ENCODE assay signal across 20 cellular contexts in the genomic region with DNA sequence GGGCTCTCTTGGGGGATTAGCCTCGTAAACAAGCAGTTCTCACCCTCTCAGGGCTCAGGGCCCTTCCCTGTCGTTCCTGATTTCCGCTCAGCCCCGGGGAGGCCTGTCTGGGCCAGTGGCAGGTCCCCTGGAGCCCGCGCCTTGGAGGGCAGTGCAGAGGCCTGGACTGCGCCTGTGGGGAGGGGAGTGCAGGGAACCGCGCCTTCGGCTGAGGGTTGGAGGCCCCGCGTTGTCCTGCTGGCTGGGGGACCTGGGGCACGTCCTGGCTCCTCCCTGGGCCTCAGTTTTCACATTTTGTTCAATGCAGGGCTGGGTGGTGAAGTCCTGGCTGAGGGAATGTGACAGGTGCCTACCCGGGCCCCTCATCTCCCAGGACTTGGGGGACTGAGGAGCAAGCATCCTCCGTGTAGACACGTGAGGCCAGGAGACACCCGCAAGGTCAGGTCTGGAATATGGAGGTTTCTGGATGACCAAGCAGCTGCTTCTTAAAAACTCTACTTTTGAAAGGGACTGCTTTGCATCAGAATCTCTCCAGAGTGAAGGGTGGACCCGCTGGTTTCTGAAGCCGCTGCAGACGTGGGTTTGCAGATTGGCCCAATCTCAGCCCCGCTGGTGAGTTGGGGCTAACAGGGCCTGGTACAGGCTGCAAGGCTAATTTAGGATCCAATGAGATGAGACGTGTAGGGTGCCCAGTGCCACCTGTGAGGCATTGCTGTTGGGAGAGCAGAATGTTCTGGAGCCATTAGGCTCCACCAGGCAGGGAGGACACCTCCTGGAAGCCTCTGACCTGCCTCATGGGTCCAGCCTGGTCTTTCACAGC.
"Had no signal": no experiment of that assay in that cellular context is flagged by ENCODE, and none has a peak within 500 bp of the region (broad histone marks: within the 10 kb centered on the region; RNA-seq: fewer than 3 reads in every experiment).

No MANE protein-coding gene starts in this region.

- H3K4me1 Mint-ChIP-seq: activated CD4-positive, alpha-beta memory T cell treated with anti-CD3 and anti-CD28 coated beads, Interleukin-2, amount 10 ng/mL, durations not matched to agents 7 days and 5 days; activated CD8-positive, alpha-beta memory T cell treated with anti-CD3 and anti-CD28 coated beads, Interleukin-2, amount 10 ng/mL, durations not matched to agents 7 days and 5 days; activated naive CD8-positive, alpha-beta T cell treated with anti-CD3 and anti-CD28 coated beads, Interleukin-2, amount 10 ng/mL, durations not matched to agents 7 days and 5 days; stimulated activated memory B cell treated with anti-CD40 and anti-IgM and Interleukin-4, amounts not matched to agents 10 μg/mL and 1 μg/mL and 100 μg/mL, for 72 hours had no signal

- H3K9me3 ChIP-seq: right lobe of liver, thoracic aorta had no signal

- H3K4me1 ChIP-seq: right lobe of liver had no signal

- H3K9me3 Mint-ChIP-seq: activated CD4-positive, alpha-beta memory T cell treated with anti-CD3 and anti-CD28 coated beads, Interleukin-2, amount 10 ng/mL, durations not matched to agents 7 days and 5 days; activated naive CD8-positive, alpha-beta T cell treated with anti-CD3 and anti-CD28 coated beads, Interleukin-2, amount 10 ng/mL, durations not matched to agents 7 days and 5 days had no signal

- H3K4me3 Mint-ChIP-seq: activated CD4-positive, alpha-beta memory T cell treated with anti-CD3 and anti-CD28 coated beads, Interleukin-2, amount 10 ng/mL, durations not matched to agents 7 days and 5 days; activated CD8-positive, alpha-beta memory T cell treated with anti-CD3 and anti-CD28 coated beads, Interleukin-2, amount 10 ng/mL, durations not matched to agents 7 days and 5 days; activated naive CD8-positive, alpha-beta T cell treated with anti-CD3 and anti-CD28 coated beads, Interleukin-2, amount 10 ng/mL, durations not matched to agents 7 days and 5 days; stimulated activated memory B cell treated with anti-CD40 and anti-IgM and Interleukin-4, amounts not matched to agents 10 μg/mL and 1 μg/mL and 100 μg/mL, for 72 hours had no signal

- FAIRE-seq: colon, islet of Langerhans had no signal

- H3K4me3 ChIP-seq: dorsolateral prefrontal cortex, hepatocyte, right lobe of liver, smooth muscle cell, thoracic aorta had no signal

- ATAC-seq: activated CD8-positive, alpha-beta memory T cell treated with anti-CD3 and anti-CD28 coated beads, Interleukin-2, amount 10 ng/mL, durations not matched to agents 7 days and 5 days; stimulated activated memory B cell treated with anti-CD40 and anti-IgM and Interleukin-4, amounts not matched to agents 10 μg/mL and 1 μg/mL and 100 μg/mL, for 72 hours had no signal

- H3K36me3 ChIP-seq: right lobe of liver, thoracic aorta had no signal

- H3K27ac ChIP-seq: dorsolateral prefrontal cortex, epithelial cell of prostate, hepatocyte, right lobe of liver, thoracic aorta had no signal

- H3K36me3 Mint-ChIP-seq: activated CD8-positive, alpha-beta memory T cell treated with anti-CD3 and anti-CD28 coated beads, Interleukin-2, amount 10 ng/mL, durations not matched to agents 7 days and 5 days; activated naive CD8-positive, alpha-beta T cell treated with anti-CD3 and anti-CD28 coated beads, Interleukin-2, amount 10 ng/mL, durations not matched to agents 7 days and 5 days; stimulated activated memory B cell treated with anti-CD40 and anti-IgM and Interleukin-4, amounts not matched to agents 10 μg/mL and 1 μg/mL and 100 μg/mL, for 72 hours had no signal

- H3K27me3 ChIP-seq: hepatocyte, right lobe of liver had no signal

- DNase-seq: activated CD4-positive, alpha-beta memory T cell treated with anti-CD3 and anti-CD28 coated beads, Interleukin-2, amount 10 ng/mL, durations not matched to agents 7 days and 5 days; activated CD4-positive, alpha-beta T cell treated with anti-CD3 and anti-CD28 coated beads for 48 hours; activated CD4-positive, CD25-positive, alpha-beta regulatory T cell; activated CD8-positive, alpha-beta memory T cell treated with anti-CD3 and anti-CD28 coated beads, Interleukin-2, amount 10 ng/mL, durations not matched to agents 7 days and 5 days; activated naive CD8-positive, alpha-beta T cell treated with anti-CD3 and anti-CD28 coated beads, Interleukin-2, amount 10 ng/mL, durations not matched to agents 7 days and 5 days; amygdala; caudate nucleus; foreskin fibroblast; stimulated activated CD4-positive, alpha-beta T cell treated with anti-CD3 and anti-CD28 coated beads, Interleukin-4, amount 100 ng/mL, for 24 hours; T-helper 1 cell; T-helper 9 cell had no signal

- H3K27ac Mint-ChIP-seq: activated CD4-positive, alpha-beta memory T cell treated with anti-CD3 and anti-CD28 coated beads, Interleukin-2, amount 10 ng/mL, durations not matched to agents 7 days and 5 days; activated CD8-positive, alpha-beta memory T cell treated with anti-CD3 and anti-CD28 coated beads, Interleukin-2, amount 10 ng/mL, durations not matched to agents 7 days and 5 days; activated naive CD8-positive, alpha-beta T cell treated with anti-CD3 and anti-CD28 coated beads, Interleukin-2, amount 10 ng/mL, durations not matched to agents 7 days and 5 days; stimulated activated memory B cell treated with anti-CD40 and anti-IgM and Interleukin-4, amounts not matched to agents 10 μg/mL and 1 μg/mL and 100 μg/mL, for 72 hours had no signal
